Comparison of ENCODE assay signal across 19 cellular contexts in genomic region chr4:89006307-89006706, GRCh38.
"Had no signal": no experiment of that assay in that cellular context is flagged by ENCODE, and none has a peak within 500 bp of the region (broad histone marks: within the 10 kb centered on the region; RNA-seq: fewer than 3 reads in every experiment).

No MANE protein-coding gene starts in this region.

- DNase-seq: IMR-90, Karpas-422, KG1, MG63, NCI-H1092 treated with DMSO at 0.1 percent for 48 hours, NCI-H1436, NCI-H187, NCI-H2029, NCI-H2171 treated with DMSO at 0.1 percent for 48 hours, NCI-H345, NCI-H446 treated with DMSO at 0.1 percent for 48 hours, NCI-H510A treated with DMSO at 0.1 percent for 48 hours, NCI-H526, NCI-H774, Right ventricle myocardium superior, RPMI8226, SIG-M5, SW 1271 had no signal

- ATAC-seq: HepG2 had no signal
